In the genomic region with DNA sequence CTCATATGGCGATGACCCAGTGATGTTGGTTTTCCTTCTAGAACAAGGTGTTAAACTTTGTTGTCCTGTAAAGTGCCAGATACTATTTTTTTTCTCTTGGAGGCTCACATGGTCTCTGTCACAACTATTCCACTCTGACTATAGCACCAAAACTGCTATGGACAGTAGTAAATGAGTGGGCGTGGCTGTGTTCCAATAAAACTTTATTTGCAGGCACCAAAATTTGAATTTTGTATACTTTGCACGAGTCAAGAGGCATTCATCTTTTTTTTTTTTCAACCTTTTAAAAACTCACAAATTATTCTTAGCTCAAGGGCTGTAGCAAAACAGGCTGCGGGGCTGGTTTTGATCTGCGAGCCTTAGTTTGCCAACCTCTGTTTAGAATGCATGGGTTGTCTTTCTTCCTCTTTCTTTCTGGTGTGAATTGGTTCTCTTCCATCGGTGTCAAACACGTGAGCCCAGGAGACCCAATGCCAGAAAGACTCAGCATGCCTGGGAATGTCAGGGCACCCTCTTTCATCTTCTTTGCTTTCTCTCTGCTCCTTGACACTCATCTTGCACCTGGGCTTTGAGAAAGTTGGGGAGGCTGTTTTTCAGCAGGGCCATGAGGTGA, we compare ENCODE assay signal across 14 cellular contexts. TPM values are rescaled to one million over a fixed set of nuclear protein-coding genes. Genes with fewer than 3 reads are reported as not detected.
"Had no signal": no experiment of that assay in that cellular context is flagged by ENCODE, and none has a peak within 500 bp of the region (broad histone marks: within the 10 kb centered on the region; RNA-seq: fewer than 3 reads in every experiment).

No MANE protein-coding gene starts in this region.

- H3K27ac ChIP-seq: sigmoid colon, spleen had no signal

- H3K9me3 Mint-ChIP-seq: activated CD4-positive, alpha-beta T cell treated with anti-CD3 and anti-CD28 coated beads, Interleukin-2, amount 10 ng/mL, durations not matched to agents 7 days and 5 days; activated T-cell treated with anti-CD3 and anti-CD28 coated beads, Interleukin-2, amount 50 U/mL, for 72 hours; natural killer cell treated with Interleukin-12 subunit alpha and Interleukin-12 subunit beta and Interleukin-15 and Interleukin-18, amount 100 ng/mL, for 72 hours; T-helper 1 cell treated with Interleukin-12 subunit alpha and Interleukin-12 subunit beta and Interleukin-4 antibody, amounts not matched to agents 30 μg/mL and 1 μg/mL, for 36 hours had no signal

- ATAC-seq: activated T-cell treated with anti-CD3 and anti-CD28 coated beads, Interleukin-2, amount 50 U/mL, for 72 hours; esophagus mucosa; left lobe of liver; natural killer cell treated with Interleukin-12 subunit alpha and Interleukin-12 subunit beta and Interleukin-15 and Interleukin-18, amount 100 ng/mL, for 72 hours had no signal

- H3K9me3 ChIP-seq: sigmoid colon, spleen had no signal

- H3K36me3 ChIP-seq: sigmoid colon, spleen had no signal

- H3K4me3 ChIP-seq: sigmoid colon, spleen had no signal

- H3K4me3 Mint-ChIP-seq: activated CD4-positive, alpha-beta T cell treated with anti-CD3 and anti-CD28 coated beads, Interleukin-2, amount 10 ng/mL, durations not matched to agents 7 days and 5 days; T-helper 1 cell treated with Interleukin-12 subunit alpha and Interleukin-12 subunit beta and Interleukin-4 antibody, amounts not matched to agents 30 μg/mL and 1 μg/mL, for 36 hours had no signal

- H3K27ac Mint-ChIP-seq: activated CD4-positive, alpha-beta T cell treated with anti-CD3 and anti-CD28 coated beads, Interleukin-2, amount 10 ng/mL, durations not matched to agents 7 days and 5 days; activated T-cell treated with anti-CD3 and anti-CD28 coated beads, Interleukin-2, amount 50 U/mL, for 72 hours; natural killer cell treated with Interleukin-12 subunit alpha and Interleukin-12 subunit beta and Interleukin-15 and Interleukin-18, amount 100 ng/mL, for 72 hours; T-helper 1 cell treated with Interleukin-12 subunit alpha and Interleukin-12 subunit beta and Interleukin-4 antibody, amounts not matched to agents 30 μg/mL and 1 μg/mL, for 36 hours had no signal

- FAIRE-seq: endometrium had no signal

- H3K36me3 Mint-ChIP-seq: natural killer cell treated with Interleukin-12 subunit alpha and Interleukin-12 subunit beta and Interleukin-15 and Interleukin-18, amount 100 ng/mL, for 72 hours had no signal

- H3K4me1 Mint-ChIP-seq: activated CD4-positive, alpha-beta T cell treated with anti-CD3 and anti-CD28 coated beads, Interleukin-2, amount 10 ng/mL, durations not matched to agents 7 days and 5 days had no signal

- DNase-seq: activated CD4-positive, alpha-beta T cell treated with anti-CD3 and anti-CD28 coated beads, Interleukin-2, amount 10 ng/mL, durations not matched to agents 7 days and 5 days; activated CD4-positive, CD25-positive, alpha-beta regulatory T cell; activated CD8-positive, alpha-beta memory T cell treated with anti-CD3 and anti-CD28 coated beads, Interleukin-2, amount 50 U/mL, for 48 hours; activated gamma-delta T cell treated with Interleukin-2 at 50 U/mL for 16 hours; activated T-cell treated with anti-CD3 and anti-CD28 coated beads, Interleukin-2, amount 50 U/mL, for 72 hours; aorta; islet precursor cell; sigmoid colon; spleen had no signal

RNA-seq across cellular contexts. Expression of a gene that starts 2.1 kb away (rescaled TPM):
- total RNA-seq: activated CD4-positive, alpha-beta T cell treated with anti-CD3 and anti-CD28 coated beads, Interleukin-2, amount 10 ng/mL, durations not matched to agents 7 days and 5 days; natural killer cell treated with Interleukin-12 subunit alpha and Interleukin-12 subunit beta and Interleukin-15 and Interleukin-18, amount 100 ng/mL, for 72 hours had no signal
